In genomic region chr11:96237759-96238158, GRCh38 we compare ENCODE assay signal across 17 cellular contexts.
DNase-seq lines count a peak whose midpoint lies in the region; ATAC-seq and TF ChIP-seq lines count a peak whose summit lies in the region.
"Had no signal": no experiment of that assay in that cellular context is flagged by ENCODE, and none has a peak within 500 bp of the region (broad histone marks: within the 10 kb centered on the region; RNA-seq: fewer than 3 reads in every experiment).

No MANE protein-coding gene starts in this region.

- no peaks in the 10 kb centered on the region for H3K27me3 ChIP-seq in GM23248 (replicated peaks; ENCODE audit: insufficient read depth)
- no peaks in the 10 kb centered on the region for H3K27me3 ChIP-seq in smooth muscle cell (ENCODE audit: low read depth)
- H3K27me3 ChIP-seq: BLaER1, left lung had no signal

- no peak for TF ChIP-seq CTCF in smooth muscle cell (IDR thresholded peaks at IDR 0.05; ENCODE audit: borderline replicate concordance, insufficient read depth, poor library complexity, severe bottlenecking)

- H3K36me3 ChIP-seq in GM23248 (ENCODE audit: low read depth) (no peaks in the 10 kb centered on the region), smooth muscle cell (ENCODE audit: low read depth) (no peaks in the 10 kb centered on the region)
- H3K36me3 ChIP-seq: BLaER1, left lung had no signal

- H3K4me2 ChIP-seq in GM23248 (ENCODE audit: unreplicated experiment) (peak overlapping the region; percentile 50), smooth muscle cell (peak overlapping the region; percentile 68)
- H3K4me2 ChIP-seq: BLaER1 had no signal

- H3K9me2 ChIP-seq in GM23248 (ENCODE audit: insufficient read depth) = no peaks in the 10 kb centered on the region

- in situ Hi-C loops in GM23248 (cut with MboI) = no loop called here

- H3K4me1 ChIP-seq in GM23248 (ENCODE audit: insufficient read depth) = peaks cover 70% of the 10 kb centered on the region
- peaks cover 66% of the 10 kb centered on the region for H3K4me1 ChIP-seq in smooth muscle cell (ENCODE audit: low read depth)

- H3K9ac ChIP-seq in GM23248 (no peak overlapping the region), smooth muscle cell (ENCODE audit: low read depth) (peak overlapping the region; percentile 40)
- H3K9ac ChIP-seq: BLaER1 had no signal

- no peak overlapping the region for H2AFZ ChIP-seq in GM23248
- H2AFZ ChIP-seq in smooth muscle cell (ENCODE audit: low read depth) = no peak overlapping the region

- H3K27ac ChIP-seq in GM23248 (peak overlapping the region; percentile 26; the same call in 1 of the 2 replicates), smooth muscle cell (ENCODE audit: low read depth) (peak overlapping the region; percentile 90)
- H3K27ac ChIP-seq: BLaER1, psoas muscle had no signal

- H4K20me1 ChIP-seq in GM23248 (ENCODE audit: insufficient read depth) (no peaks in the 10 kb centered on the region), smooth muscle cell (ENCODE audit: low read depth) (no peaks in the 10 kb centered on the region)
- H4K20me1 ChIP-seq: BLaER1 had no signal

- H3K9me3 ChIP-seq in GM23248 (ENCODE audit: low read depth) = no peaks in the 10 kb centered on the region
- H3K9me3 ChIP-seq in smooth muscle cell (replicated peaks; ENCODE audit: low read depth) = no peaks in the 10 kb centered on the region
- H3K9me3 ChIP-seq: BLaER1, left lung, psoas muscle had no signal

- DNase-seq in GM23248 (no peak), NCI-H1436 (lab: John Stamatoyannopoulos, UW) (peak; percentile 77), amniotic epithelial cell (ENCODE audit: low read depth) (peak; percentile 69), smooth muscle cell (lab: John Stamatoyannopoulos, UW; ENCODE audit: unreplicated experiment) (no peak)
- no peak for DNase-seq in stimulated activated CD4-positive, alpha-beta T cell treated with anti-CD3 and anti-CD28 coated beads, Interleukin-1b, Interleukin-23, amount 100 ng/mL, for 48 hours
- DNase-seq: activated CD8-positive, alpha-beta T cell treated with anti-CD3 and anti-CD28 coated beads for 36 hours; activated T-cell treated with anti-CD3 and anti-CD28 coated beads, Interleukin-2, amount 50 U/mL, for 72 hours; caudate nucleus; effector memory CD4-positive, alpha-beta T cell; foreskin melanocyte; H7; left lung; MM.1S; psoas muscle had no signal

- ATAC-seq in HG03097 (IDR thresholded peaks at IDR 0.05; ENCODE audit: low FRiP score, unreplicated experiment) (no peak), GM21619 (IDR thresholded peaks at IDR 0.05; ENCODE audit: unreplicated experiment) (no peak)
- ATAC-seq: activated CD8-positive, alpha-beta T cell treated with anti-CD3 and anti-CD28 coated beads for 36 hours; activated T-cell treated with anti-CD3 and anti-CD28 coated beads, Interleukin-2, amount 50 U/mL, for 72 hours; left lung; psoas muscle had no signal

- H3K79me2 ChIP-seq in GM23248 (ENCODE audit: insufficient read depth) (peaks cover 100% of the 10 kb centered on the region), smooth muscle cell (ENCODE audit: low read depth) (peaks cover 88% of the 10 kb centered on the region)

- H3K4me3 ChIP-seq in GM23248 = no peak overlapping the region
- H3K4me3 ChIP-seq in smooth muscle cell = no peak overlapping the region
- H3K4me3 ChIP-seq: BLaER1, left lung, psoas muscle had no signal

- peaks cover 47% of the 10 kb centered on the region for H3F3A ChIP-seq in GM23248 (ENCODE audit: insufficient read depth)
- H3F3A ChIP-seq in smooth muscle cell (ENCODE audit: low read depth) = peaks cover 35% of the 10 kb centered on the region

- WGBS in GM23248 (ENCODE audit: low coverage in 1 of 2, low lambda C conversion rate in 2 of 2, missing lambda C conversion rate in 2 of 2), 2 experiments = 45 to 47% methylated on average over 2 of the region's 2 CpGs
- 46% methylated on average over 2 of the region's 2 CpGs for whole genome bisulfite sequencing in smooth muscle cell (ENCODE audit: low lambda C conversion rate)

Comparison
In these comparisons a context has a peak if more than half of its experiments do, and no peak if none do; other contexts are left out.
1. DNase-seq: peak in NCI-H1436 (single experiment) and amniotic epithelial cell (single experiment); none in GM23248 (single experiment), smooth muscle cell (single experiment) and stimulated activated CD4-positive, alpha-beta T cell treated with anti-CD3 and anti-CD28 coated beads, Interleukin-1b, Interleukin-23, amount 100 ng/mL, for 48 hours (single experiment).